In the genomic region with DNA sequence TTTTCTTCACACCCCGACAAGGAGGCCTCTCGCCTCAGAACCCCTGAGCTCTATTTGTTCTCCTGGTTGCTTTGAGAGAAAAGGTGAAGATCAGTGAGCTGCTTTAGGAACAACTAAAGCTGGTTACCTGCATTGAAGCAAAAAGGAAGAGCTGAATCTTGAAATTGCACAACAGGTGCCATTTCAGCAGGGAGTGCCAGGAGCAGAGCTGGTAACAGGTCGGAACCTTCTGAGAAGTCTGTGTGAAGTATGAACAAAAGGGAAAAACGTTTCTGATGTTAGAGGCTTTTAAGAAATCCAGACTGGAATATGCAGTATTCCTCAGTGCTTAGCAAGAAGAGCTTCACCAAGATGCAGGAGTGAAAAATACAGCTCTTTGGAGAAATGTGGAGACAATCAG, we compare ENCODE assay signal across 23 cellular contexts.
DNase-seq lines count a peak whose midpoint lies in the region; ATAC-seq and TF ChIP-seq lines count a peak whose summit lies in the region.
"Had no signal": no experiment of that assay in that cellular context is flagged by ENCODE, and none has a peak within 500 bp of the region (broad histone marks: within the 10 kb centered on the region; RNA-seq: fewer than 3 reads in every experiment).

No MANE protein-coding gene starts in this region.

- no peaks in the 10 kb centered on the region for H3K27me3 Mint-ChIP-seq in activated T-helper 17 cell treated with anti-CD3 and anti-CD28 coated beads, Interleukin-2, amount 50 U/mL, for 72 hours
- no peaks in the 10 kb centered on the region for H3K27me3 Mint-ChIP-seq in mesothelial cell of epicardium (ENCODE audit: low read depth)
- no peaks in the 10 kb centered on the region for H3K27me3 Mint-ChIP-seq in activated CD8-positive, alpha-beta T cell treated with anti-CD3 and anti-CD28 coated beads for 36 hours
- H3K27me3 Mint-ChIP-seq: CD4-positive, alpha-beta memory T cell had no signal

- intact Hi-C loops in heart right ventricle (cut with DNase I), result loop anchor here in 1 of 10 donors (10.0 kb wide), 1 partner anchor 125 kb away; no protein-coding TSS in a partner anchor
- intact Hi-C loops in activated CD8-positive, alpha-beta T cell treated with anti-CD3 and anti-CD28 coated beads for 36 hours (cut with micrococcal nuclease), result no loop called here

- WGBS in heart right ventricle, 2 donors, result 83 to 87% methylated on average over 4 of the region's 4 CpGs

- CTCF ChIA-PET in activated CD8-positive, alpha-beta T cell treated with anti-CD3 and anti-CD28 coated beads for 36 hours (lab: Charles Lee), result interaction anchor here (0.8 to 2.1 kb wide), 7 partner anchors 9 to 126 kb away, joined by 3 to 8 read pairs (median 3); no protein-coding TSS in a partner anchor

- H3K27ac ChIP-seq in cardiac muscle cell (peak overlapping the region; percentile 50), heart right ventricle (no peak overlapping the region)
- H3K27ac ChIP-seq: GM23248, KMS-11 had no signal

- TF ChIP-seq CTCF in cardiac muscle cell (IDR thresholded peaks at IDR 0.05; ENCODE audit: low read depth, low read length), result no peak
- peak in 1 of 9 donors; percentile 0 for TF ChIP-seq CTCF in heart right ventricle (IDR thresholded peaks at IDR 0.05)
- no peak for TF ChIP-seq CTCF in mesothelial cell of epicardium (IDR thresholded peaks at IDR 0.05; ENCODE audit: unreplicated experiment)
- no peak for TF ChIP-seq CTCF in activated CD8-positive, alpha-beta T cell treated with anti-CD3 and anti-CD28 coated beads for 36 hours (IDR thresholded peaks at IDR 0.05)

- H3K9me3 Mint-ChIP-seq in activated T-helper 17 cell treated with anti-CD3 and anti-CD28 coated beads, Interleukin-2, amount 50 U/mL, for 72 hours, result no peaks in the 10 kb centered on the region
- H3K9me3 Mint-ChIP-seq in mesothelial cell of epicardium, result no peaks in the 10 kb centered on the region
- H3K9me3 Mint-ChIP-seq in activated CD8-positive, alpha-beta T cell treated with anti-CD3 and anti-CD28 coated beads for 36 hours, result no peaks in the 10 kb centered on the region

- no peaks in the 10 kb centered on the region for H3K4me1 Mint-ChIP-seq in activated T-helper 17 cell treated with anti-CD3 and anti-CD28 coated beads, Interleukin-2, amount 50 U/mL, for 72 hours
- H3K4me1 Mint-ChIP-seq in mesothelial cell of epicardium, result peaks cover 5% of the 10 kb centered on the region
- H3K4me1 Mint-ChIP-seq in activated CD8-positive, alpha-beta T cell treated with anti-CD3 and anti-CD28 coated beads for 36 hours (ENCODE audit: low read depth), result no peaks in the 10 kb centered on the region

- H3K36me3 ChIP-seq in cardiac muscle cell (no peaks in the 10 kb centered on the region), heart right ventricle (peaks cover 0 to 44% (median 0%) of the 10 kb centered on the region in 9 donors)

- peak overlapping the region; percentile 52 for H3K27ac Mint-ChIP-seq in activated T-helper 17 cell treated with anti-CD3 and anti-CD28 coated beads, Interleukin-2, amount 50 U/mL, for 72 hours
- H3K27ac Mint-ChIP-seq in mesothelial cell of epicardium, result peak overlapping the region; percentile 32
- H3K27ac Mint-ChIP-seq in activated CD8-positive, alpha-beta T cell treated with anti-CD3 and anti-CD28 coated beads for 36 hours, result no peak overlapping the region

- no peaks in the 10 kb centered on the region for H3K9me3 ChIP-seq in cardiac muscle cell (ENCODE audit: low read depth)
- H3K9me3 ChIP-seq in heart right ventricle, result no peaks in the 10 kb centered on the region
- H3K9me3 ChIP-seq: BE2C had no signal

- H3K4me3 Mint-ChIP-seq in activated T-helper 17 cell treated with anti-CD3 and anti-CD28 coated beads, Interleukin-2, amount 50 U/mL, for 72 hours, result no peak overlapping the region
- no peak overlapping the region for H3K4me3 Mint-ChIP-seq in mesothelial cell of epicardium
- no peak overlapping the region for H3K4me3 Mint-ChIP-seq in activated CD8-positive, alpha-beta T cell treated with anti-CD3 and anti-CD28 coated beads for 36 hours
- H3K4me3 Mint-ChIP-seq: CD4-positive, alpha-beta memory T cell had no signal

- H3K27me3 ChIP-seq in cardiac muscle cell (no peaks in the 10 kb centered on the region), heart right ventricle (no peaks in the 10 kb centered on the region)
- H3K27me3 ChIP-seq: BE2C had no signal

- peaks cover 23% of the 10 kb centered on the region for H3K36me3 Mint-ChIP-seq in activated T-helper 17 cell treated with anti-CD3 and anti-CD28 coated beads, Interleukin-2, amount 50 U/mL, for 72 hours (ENCODE audit: low read depth)
- H3K36me3 Mint-ChIP-seq in mesothelial cell of epicardium, result peaks cover 16% of the 10 kb centered on the region
- peaks cover 3% of the 10 kb centered on the region for H3K36me3 Mint-ChIP-seq in activated CD8-positive, alpha-beta T cell treated with anti-CD3 and anti-CD28 coated beads for 36 hours (ENCODE audit: low read depth)

- H3K4me1 ChIP-seq in cardiac muscle cell (ENCODE audit: low read depth), result peaks cover 31% of the 10 kb centered on the region
- H3K4me1 ChIP-seq in heart right ventricle, result peaks cover 0 to 24% (median 4%) of the 10 kb centered on the region in 9 donors

- ATAC-seq in heart right ventricle, result no peak
- no peak for ATAC-seq in activated T-helper 17 cell treated with anti-CD3 and anti-CD28 coated beads, Interleukin-2, amount 50 U/mL, for 72 hours (replicated peaks)
- ATAC-seq in activated CD8-positive, alpha-beta T cell treated with anti-CD3 and anti-CD28 coated beads for 36 hours, result no peak
- ATAC-seq: PC-3 had no signal

- POLR2A ChIA-PET in activated CD8-positive, alpha-beta T cell treated with anti-CD3 and anti-CD28 coated beads for 36 hours (lab: Charles Lee), result interaction anchor here (1.2 kb wide), 1 partner anchor 42 kb away, joined by 3 read pairs; no protein-coding TSS in a partner anchor

- DNase-seq in cardiac muscle cell (ENCODE audit: low read depth in 1 of 2, low spot score in 1 of 2) (no peak), heart right ventricle (no peak), mesothelial cell of epicardium (ENCODE audit: low spot score in 2 of 2, unreplicated experiment in 2 of 2) (no peak), AG08395 (ENCODE audit: low spot score) (no peak), AG08396 (ENCODE audit: low spot score) (no peak), NCI-H2107 treated with DMSO at 0.1 percent for 48 hours (lab: John Stamatoyannopoulos, UW; ENCODE audit: unreplicated experiment) (no peak)
- DNase-seq in activated CD8-positive, alpha-beta T cell treated with anti-CD3 and anti-CD28 coated beads for 36 hours, result no peak
- DNase-seq: 8988T; BE2C; CD4-positive, alpha-beta memory T cell; DMS153; GF-D8; GM23248; HCEC 1CT; NCI-H1417 treated with DMSO at 0.1 percent for 48 hours; NCI-H187 treated with DMSO at 0.1 percent for 48 hours; NCI-H345; NCI-H524 treated with DMSO at 0.1 percent for 48 hours; PC-3; RPMI8226; SHP77 treated with DMSO at 0.1 percent for 48 hours had no signal

- no peak overlapping the region for H3K4me3 ChIP-seq in cardiac muscle cell
- no peak overlapping the region for H3K4me3 ChIP-seq in heart right ventricle
- H3K4me3 ChIP-seq: GM23248 had no signal
